ENCODE assay signal across 10 cellular contexts in the genomic region with DNA sequence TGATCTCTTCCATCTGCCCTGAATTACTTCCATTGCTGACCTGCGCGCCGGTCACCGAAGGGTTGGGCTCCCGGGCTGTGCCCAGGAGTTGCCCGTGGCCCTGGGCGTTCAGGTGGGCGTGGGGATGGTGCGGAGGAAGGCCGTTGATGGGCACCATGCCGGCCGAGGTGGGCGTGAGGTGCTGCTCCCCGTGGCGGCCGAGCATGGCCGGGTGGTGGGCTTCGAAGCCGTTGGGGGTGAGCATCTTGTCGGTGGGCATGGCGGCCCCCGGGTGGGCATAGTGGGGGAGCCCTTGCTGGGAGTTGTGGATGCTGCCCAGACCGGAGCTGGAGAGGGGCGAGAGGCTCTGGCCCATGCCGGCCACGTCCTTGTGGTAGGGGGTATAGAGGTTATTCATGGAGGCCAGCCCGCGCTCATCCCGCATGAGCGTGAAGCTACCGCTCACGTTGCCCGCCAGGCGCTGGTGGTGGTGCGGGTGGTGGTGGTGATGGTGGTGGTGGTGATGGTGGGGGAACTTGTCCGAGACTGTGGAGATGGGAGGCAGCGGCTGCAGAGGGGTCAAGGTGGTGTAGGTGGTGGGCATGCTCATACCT. TPM values are rescaled to one million over a fixed set of nuclear protein-coding genes. Genes with fewer than 3 reads are reported as not detected.
DNase-seq lines count a peak whose midpoint lies in the region; ATAC-seq and TF ChIP-seq lines count a peak whose summit lies in the region.
"Had no signal": no experiment of that assay in that cellular context is flagged by ENCODE, and none has a peak within 500 bp of the region (broad histone marks: within the 10 kb centered on the region; RNA-seq: fewer than 3 reads in every experiment).

No MANE protein-coding gene starts in this region.

- H3K9me3 ChIP-seq in cardiac muscle cell (ENCODE audit: low read depth): no peaks in the 10 kb centered on the region
- no peaks in the 10 kb centered on the region for H3K9me3 ChIP-seq in ascending aorta
- H3K9me3 ChIP-seq in upper lobe of left lung: no peaks in the 10 kb centered on the region
- H3K9me3 ChIP-seq: mucosa of descending colon had no signal

- no peaks in the 10 kb centered on the region for H3K36me3 ChIP-seq in cardiac muscle cell
- H3K36me3 ChIP-seq in ascending aorta: no peaks in the 10 kb centered on the region
- no peaks in the 10 kb centered on the region for H3K36me3 ChIP-seq in upper lobe of left lung

- peak overlapping the region; percentile 48 for H3K4me3 Mint-ChIP-seq in mesothelial cell of epicardium

- intact Hi-C loops in cardiac septum (cut with DNase I): loop anchor here (10.0 kb wide), 1 partner anchor 406 kb away; no protein-coding TSS in a partner anchor
- intact Hi-C loops in ascending aorta (cut with DNase I): loop anchor here (10.0 kb wide), 1 partner anchor 406 kb away; no protein-coding TSS in a partner anchor

- H3K27ac Mint-ChIP-seq in mesothelial cell of epicardium: no peak overlapping the region

- TF ChIP-seq EP300 in upper lobe of left lung (IDR thresholded peaks at IDR 0.05): no peak

- peaks cover 97% of the 10 kb centered on the region for H3K27me3 Mint-ChIP-seq in mesothelial cell of epicardium (ENCODE audit: low read depth)

- H3K27ac ChIP-seq in cardiac muscle cell (no peak overlapping the region), ascending aorta (no peak overlapping the region), upper lobe of left lung (no peak overlapping the region)
- H3K27ac ChIP-seq: C4-2B had no signal

- H3K4me1 ChIP-seq in cardiac muscle cell (ENCODE audit: low read depth) (peaks cover 19% of the 10 kb centered on the region), ascending aorta (peaks cover 12 to 33% of the 10 kb centered on the region in 2 donors), upper lobe of left lung (peaks cover 32 to 70% (median 35%) of the 10 kb centered on the region in 4 donors)

- no peaks in the 10 kb centered on the region for H3K9me3 Mint-ChIP-seq in mesothelial cell of epicardium

- no peak for TF ChIP-seq POLR2A in upper lobe of left lung (IDR thresholded peaks at IDR 0.05)

- H3K36me3 Mint-ChIP-seq in mesothelial cell of epicardium: no peaks in the 10 kb centered on the region

- DNase-seq in cardiac muscle cell (ENCODE audit: low read depth in 1 of 2, low spot score in 1 of 2) (no peak), cardiac septum (ENCODE audit: low spot score) (no peak), ascending aorta (ENCODE audit: low spot score in 2 of 2) (no peak), mesothelial cell of epicardium (ENCODE audit: low spot score in 2 of 2, unreplicated experiment in 2 of 2) (no peak), upper lobe of left lung (peak in 1 of 2 donors; percentile 67), dermis blood vessel endothelial cell (no peak)

- ATAC-seq in upper lobe of left lung (ENCODE audit: low FRiP score in 2 of 2) (no peak), GM21360 (IDR thresholded peaks at IDR 0.05; ENCODE audit: unreplicated experiment) (no peak), GM19324 (IDR thresholded peaks at IDR 0.05; ENCODE audit: low FRiP score, unreplicated experiment) (no peak)

- 3 to 6% methylated on average over 7 to 37 of the region's 37 CpGs for WGBS in upper lobe of left lung, 2 donors

- peaks cover 5% of the 10 kb centered on the region for H3K4me1 Mint-ChIP-seq in mesothelial cell of epicardium

- H3K4me3 ChIP-seq in cardiac muscle cell: peak overlapping the region; percentile 52
- H3K4me3 ChIP-seq in ascending aorta: peak overlapping the region; percentile 49 to 68
- peak overlapping the region in 3 of 4 donors; percentile 40 to 51 (median 50) for H3K4me3 ChIP-seq in upper lobe of left lung
- H3K4me3 ChIP-seq: mucosa of descending colon had no signal

- TF ChIP-seq CTCF in cardiac muscle cell (IDR thresholded peaks at IDR 0.05; ENCODE audit: low read depth, low read length) (no peak), ascending aorta (IDR thresholded peaks at IDR 0.05) (no peak), mesothelial cell of epicardium (IDR thresholded peaks at IDR 0.05; ENCODE audit: unreplicated experiment) (no peak), upper lobe of left lung (IDR thresholded peaks at IDR 0.05) (no peak)

- peaks cover 99% of the 10 kb centered on the region for H3K27me3 ChIP-seq in cardiac muscle cell
- peaks cover 41% of the 10 kb centered on the region for H3K27me3 ChIP-seq in ascending aorta
- H3K27me3 ChIP-seq in upper lobe of left lung: peaks cover 1 to 77% (median 48%) of the 10 kb centered on the region in 4 donors

RNA-seq across cellular contexts. Expression of gene ONECUT1, which starts 1.0 kb away (rescaled TPM):
- total RNA-seq in cardiac muscle cell (0.18 TPM in 1 of 2 replicates, not detected in the other), cardiac septum (not detected), ascending aorta (1.5 TPM), mesothelial cell of epicardium (0.18 TPM in 1 of 3 replicates, not detected in the others), upper lobe of left lung (under 1 TPM in 1 of 6 donors, not detected in 5; 0.17 TPM), dermis blood vessel endothelial cell (not detected in 2 replicates)
- polyA plus RNA-seq in cardiac muscle cell: 0.44 TPM in 1 of 2 replicates, not detected in the other
- total RNA-seq: mucosa of descending colon had no signal
